Comparison of ENCODE assay signal across 8 cellular contexts in genomic region chr19:45455707-45456499, GRCh38. TPM values are rescaled to one million over a fixed set of nuclear protein-coding genes. Genes with fewer than 3 reads are reported as not detected.
DNase-seq lines count a peak whose midpoint lies in the region; ATAC-seq and TF ChIP-seq lines count a peak whose summit lies in the region.

No MANE protein-coding gene starts in this region.

- H2AFZ ChIP-seq in hepatocyte: no peak overlapping the region

- H3K27me3 ChIP-seq in CD8-positive, alpha-beta T cell (ENCODE audit: insufficient read depth, low read length): no peaks in the 10 kb centered on the region
- no peaks in the 10 kb centered on the region for H3K27me3 ChIP-seq in SJSA1 (replicated peaks)
- H3K27me3 ChIP-seq in hepatocyte: no peaks in the 10 kb centered on the region
- no peaks in the 10 kb centered on the region for H3K27me3 ChIP-seq in sigmoid colon

- H3K4me1 ChIP-seq in CD8-positive, alpha-beta T cell (ENCODE audit: insufficient read depth, low read length): peaks cover 26% of the 10 kb centered on the region
- peaks cover 57% of the 10 kb centered on the region for H3K4me1 ChIP-seq in SJSA1 (replicated peaks)
- H3K4me1 ChIP-seq in hepatocyte (ENCODE audit: insufficient read depth): peaks cover 20% of the 10 kb centered on the region
- peaks cover 0 to 40% (median 30%) of the 10 kb centered on the region in 4 donors for H3K4me1 ChIP-seq in sigmoid colon

- no peaks in the 10 kb centered on the region for H3K9me2 ChIP-seq in hepatocyte (replicated peaks; ENCODE audit: insufficient read depth)

- H3K79me2 ChIP-seq in hepatocyte: no peaks in the 10 kb centered on the region

- CTCF ChIA-PET in CD8-positive, alpha-beta T cell (lab: Charles Lee): interaction anchor here (1.0 to 3.4 kb wide), 4 partner anchors 16 to 30 kb away, joined by 3 to 12 read pairs (median 6); no protein-coding TSS in a partner anchor

- intact Hi-C loops in CD8-positive, alpha-beta T cell (cut with DNase I, micrococcal nuclease): no loop called here
- intact Hi-C loops in sigmoid colon (cut with DNase I): no loop called here

- peak overlapping the region; percentile 71 for H3K4me2 ChIP-seq in hepatocyte

- ATAC-seq in CD8-positive, alpha-beta T cell: peak; percentile 50
- ATAC-seq in HG02973 (IDR thresholded peaks at IDR 0.05; ENCODE audit: unreplicated experiment) (peak; percentile 37), HG02642 (IDR thresholded peaks at IDR 0.05; ENCODE audit: poor library complexity, unreplicated experiment) (no peak), HG03520 (IDR thresholded peaks at IDR 0.05; ENCODE audit: unreplicated experiment) (no peak)

- no peaks in the 10 kb centered on the region for H4K20me1 ChIP-seq in hepatocyte (ENCODE audit: insufficient read depth, poor library complexity, severe bottlenecking)

- H3K4me3 Mint-ChIP-seq in CD8-positive, alpha-beta T cell: peak overlapping the region; percentile 35

- H3K27ac Mint-ChIP-seq in CD8-positive, alpha-beta T cell: peak overlapping the region; percentile 82

- TF ChIP-seq CTCF in CD8-positive, alpha-beta T cell (IDR thresholded peaks at IDR 0.05): no peak
- TF ChIP-seq CTCF in astrocyte of the cerebellum (IDR thresholded peaks at IDR 0.05; ENCODE audit: low read depth, low read length, missing control alignments) (no peak), hepatocyte (IDR thresholded peaks at IDR 0.05; ENCODE audit: poor library complexity) (no peak), sigmoid colon (IDR thresholded peaks at IDR 0.05) (no peak)

- no peaks in the 10 kb centered on the region for H3K9me3 ChIP-seq in CD8-positive, alpha-beta T cell (ENCODE audit: low read length)
- no peaks in the 10 kb centered on the region for H3K9me3 ChIP-seq in SJSA1 (replicated peaks)
- H3K9me3 ChIP-seq in hepatocyte (ENCODE audit: low read depth): no peaks in the 10 kb centered on the region
- H3K9me3 ChIP-seq in sigmoid colon: no peaks in the 10 kb centered on the region

- no peak overlapping the region for H3K27ac ChIP-seq in CD8-positive, alpha-beta T cell (ENCODE audit: low read depth, low read length)
- H3K27ac ChIP-seq in SJSA1 (peak overlapping the region; percentile 83), hepatocyte (peak overlapping the region; percentile 99), sigmoid colon (peak overlapping the region; percentile 81 to 90 (median 84))

- peaks cover 2% of the 10 kb centered on the region for H3K27me3 Mint-ChIP-seq in CD8-positive, alpha-beta T cell (ENCODE audit: low read depth)

- peaks cover 2% of the 10 kb centered on the region for H3K36me3 Mint-ChIP-seq in CD8-positive, alpha-beta T cell

- no peaks in the 10 kb centered on the region for H3K9me3 Mint-ChIP-seq in CD8-positive, alpha-beta T cell

- DNase-seq in CD8-positive, alpha-beta T cell: peak; percentile 17 to 80 (median 59)
- peak; percentile 99 for DNase-seq in SJSA1 (ENCODE audit: low read depth in 1 of 2, low spot score in 2 of 2)
- DNase-seq in astrocyte of the cerebellum (ENCODE audit: low read depth): peak; percentile 98
- DNase-seq in hepatocyte (ENCODE audit: low spot score): peak; percentile 98
- peak; percentile 97 for DNase-seq in sigmoid colon

- WGBS in hepatocyte (ENCODE audit: low lambda C conversion rate, missing lambda C conversion rate): 12% methylated on average over 20 of the region's 27 CpGs
- 4 to 7% methylated on average over 27 of the region's 27 CpGs for WGBS in sigmoid colon, 2 donors

- in situ Hi-C loops in astrocyte of the cerebellum (cut with HindIII; ENCODE audit: low sequenced_read_pairs): no loop called here

- peaks cover 29% of the 10 kb centered on the region for H3K4me1 Mint-ChIP-seq in CD8-positive, alpha-beta T cell (ENCODE audit: low read depth)

- TF ChIP-seq EP300 in sigmoid colon (IDR thresholded peaks at IDR 0.05): peak in 2 of 4 donors; percentile 56 to 90

- no peak for TF ChIP-seq POLR2A in sigmoid colon (IDR thresholded peaks at IDR 0.05)

- peak overlapping the region; percentile 2 for H3K4me3 ChIP-seq in CD8-positive, alpha-beta T cell (ENCODE audit: low read depth, low read length)
- H3K4me3 ChIP-seq in SJSA1 (no peak overlapping the region), astrocyte of the cerebellum (ENCODE audit: low read depth, low read length) (no peak overlapping the region), hepatocyte (no peak overlapping the region), sigmoid colon (peak overlapping the region in 1 of 4 donors; percentile 26)

- no peaks in the 10 kb centered on the region for H3K36me3 ChIP-seq in CD8-positive, alpha-beta T cell (ENCODE audit: insufficient read depth, low read length)
- H3K36me3 ChIP-seq in SJSA1 (no peaks in the 10 kb centered on the region), hepatocyte (replicated peaks; ENCODE audit: insufficient read depth, low read depth) (no peaks in the 10 kb centered on the region), sigmoid colon (no peaks in the 10 kb centered on the region)

- POLR2A ChIA-PET in CD8-positive, alpha-beta T cell (lab: Charles Lee): interaction anchor here (0.6 to 1.2 kb wide), 2 partner anchors 11 to 261 kb away, joined by 4 to 5 read pairs; partner anchors contain the start of gene FOSB

RNA-seq across cellular contexts. Expression of gene FOSB, which starts 11.9 kb away (rescaled TPM):
- 100 to 1,000 TPM; 625 to 631 TPM for total RNA-seq in CD8-positive, alpha-beta T cell
- 1.1 TPM in 1 of 2 replicates, not detected in the other for total RNA-seq in SJSA1 (2014; rRNA removed; shearing (Covaris generic))
- total RNA-seq in hepatocyte: 37.9 and 73.1 TPM in 2 replicates
- polyA plus RNA-seq in hepatocyte: 114 and 168 TPM in 2 replicates
- 10 to 100 TPM in 3 of 4 donors, 1 to 10 TPM in 1; 1.1 to 28.1 (median 23.1) TPM for total RNA-seq in sigmoid colon
- polyA plus RNA-seq in sigmoid colon: 10 to 100 TPM in 1 of 3 donors, 1 to 10 TPM in 2; 3.7 to 11.0 (median 5.4) TPM

RNA-seq across cellular contexts. Expression of gene ERCC1, which starts 32.2 kb away (rescaled TPM):
- 10 to 100 TPM; 28.7 to 31.5 TPM for total RNA-seq in CD8-positive, alpha-beta T cell
- 102 and 247 TPM in 2 replicates for total RNA-seq in SJSA1 (2014; rRNA removed; shearing (Covaris generic))
- total RNA-seq in hepatocyte: 42.5 and 51.0 TPM in 2 replicates
- 66.7 and 72.8 TPM in 2 replicates for polyA plus RNA-seq in hepatocyte
- 10 to 100 TPM; 41.8 to 67.0 (median 64.4) TPM for total RNA-seq in sigmoid colon
- 10 to 100 TPM; 27.3 to 31.8 (median 30.1) TPM for polyA plus RNA-seq in sigmoid colon

RNA-seq across cellular contexts. Expression of gene RTN2, which starts 40.9 kb away (rescaled TPM):
- 1 to 10 TPM in 1 of 2 experiments, under 1 TPM in 1; 0.64 to 1.3 TPM for total RNA-seq in CD8-positive, alpha-beta T cell
- 5.1 and 7.5 TPM in 2 replicates for total RNA-seq in SJSA1 (2014; rRNA removed; shearing (Covaris generic))
- total RNA-seq in hepatocyte (3.4 and 7.8 TPM in 2 replicates), sigmoid colon (10 to 100 TPM; 15.0 to 23.5 (median 19.2) TPM)
- polyA plus RNA-seq in hepatocyte (12.2 and 14.8 TPM in 2 replicates), sigmoid colon (10 to 100 TPM in 2 of 3 donors, 1 to 10 TPM in 1; 9.5 to 15.0 (median 12.0) TPM)

RNA-seq across cellular contexts. Expression of gene PPM1N, which starts 42.3 kb away (rescaled TPM):
- 1 to 10 TPM; 5.6 to 8.0 TPM for total RNA-seq in CD8-positive, alpha-beta T cell
- 0.29 TPM in 1 of 2 replicates, not detected in the other for total RNA-seq in SJSA1 (2014; rRNA removed; shearing (Covaris generic))
- total RNA-seq in hepatocyte: 0.40 and 1.9 TPM in 2 replicates
- 0.59 and 1.4 TPM in 2 replicates for polyA plus RNA-seq in hepatocyte
- 1 to 10 TPM; 1.2 to 2.5 (median 2.2) TPM for total RNA-seq in sigmoid colon
- 1 to 10 TPM; 3.0 to 4.2 (median 3.5) TPM for polyA plus RNA-seq in sigmoid colon

RNA-seq across cellular contexts. Expression of gene POLR1G, which starts 49.5 kb away (rescaled TPM):
- total RNA-seq in CD8-positive, alpha-beta T cell: under 1 TPM; 0.27 to 0.44 TPM
- 10.5 and 25.5 TPM in 2 replicates for total RNA-seq in SJSA1 (2014; rRNA removed; shearing (Covaris generic))
- total RNA-seq in hepatocyte (2.7 and 3.3 TPM in 2 replicates), sigmoid colon (1 to 10 TPM; 1.6 to 4.2 (median 3.8) TPM)
- polyA plus RNA-seq in hepatocyte (2.4 and 2.5 TPM in 2 replicates), sigmoid colon (1 to 10 TPM; 1.2 to 5.6 (median 2.3) TPM)

Comparison
In these comparisons a context has a peak if more than half of its experiments do, and no peak if none do; other contexts are left out.
1. ATAC-seq: peak in CD8-positive, alpha-beta T cell (single experiment) and HG02973 (single experiment); none in HG02642 (single experiment) and HG03520 (single experiment).
2. Peak in every context shown above with its lines, with median percentiles within 50 percentile points of each other: DNase-seq.